In the genomic region with DNA sequence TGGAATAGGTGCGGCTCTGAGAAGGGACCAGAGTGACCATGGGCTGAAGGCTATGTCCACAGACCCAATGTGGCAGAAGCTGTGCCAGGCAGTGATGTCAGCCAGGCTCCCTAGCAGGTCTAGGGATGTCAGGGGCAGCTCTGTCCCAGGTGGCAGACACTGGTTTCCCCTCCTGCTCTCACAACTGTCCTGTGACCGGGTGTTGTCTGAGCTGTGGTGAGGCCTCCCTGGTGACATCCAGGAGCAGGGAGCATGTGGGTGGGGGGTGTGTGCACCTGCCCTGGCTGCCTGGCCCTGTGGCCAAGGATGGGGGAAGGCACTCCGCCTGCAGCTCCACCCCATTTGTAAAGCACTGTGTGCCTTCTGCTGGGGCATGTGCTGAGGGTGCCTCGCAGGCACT, we compare ENCODE assay signal across 6 cellular contexts.
A peak's percentile ranks its signal among the peaks of the same experiment; 100 is the strongest.
DNase-seq lines count a peak whose midpoint lies in the region; ATAC-seq, FAIRE-seq and TF ChIP-seq lines count a peak whose summit lies in the region.
"Not testable (repeated sequence)": the region's sequence is repeated elsewhere in the genome, so short reads cannot be mapped to it uniquely, and the experiment has no call there.

No MANE protein-coding gene starts in this region.

- H3K36me3 Mint-ChIP-seq in Caco-2 (ENCODE audit: insufficient read depth, unreplicated experiment); natural killer cell treated with Interleukin-12 subunit alpha and Interleukin-12 subunit beta and Interleukin-15 and Interleukin-18, amount 100 ng/mL, for 72 hours: not testable (repeated sequence)

- FAIRE-seq in bronchial epithelial cell (lab: Jason Lieb, UNC), result peak; percentile 93

- peak; percentile 17 to 22 for ATAC-seq in natural killer cell treated with Interleukin-12 subunit alpha and Interleukin-12 subunit beta and Interleukin-15 and Interleukin-18, amount 100 ng/mL, for 72 hours
- ATAC-seq in stimulated activated naive CD8-positive, alpha-beta T cell treated with anti-CD3 and anti-CD28 coated beads, Interleukin-15, Interleukin-2, amounts not matched to agents 100 U/mL and 50 U/mL, for 24 hours, result peak; percentile 8

- 81% methylated on average over 4 of the region's 4 CpGs for WGBS in hepatocyte (ENCODE audit: low lambda C conversion rate, missing lambda C conversion rate)

- not testable (repeated sequence) for H3K36me3 ChIP-seq in Caco-2 (ENCODE audit: control insufficient read depth, insufficient read depth, low read length); bronchial epithelial cell (ENCODE audit: control insufficient read depth, insufficient read depth, low read length); hepatocyte (replicated peaks; ENCODE audit: insufficient read depth, low read depth)

- not testable (repeated sequence) for BruUV-seq in Caco-2 (replicated peaks; lab: Mats Ljungman, UMichigan)

- not testable (repeated sequence) for H3K9me2 ChIP-seq in hepatocyte (replicated peaks; ENCODE audit: insufficient read depth)

- not testable (repeated sequence) for H3K4me3 Mint-ChIP-seq in Caco-2 (ENCODE audit: unreplicated experiment); natural killer cell treated with Interleukin-12 subunit alpha and Interleukin-12 subunit beta and Interleukin-15 and Interleukin-18, amount 100 ng/mL, for 72 hours

- peaks cover 14% of the 10 kb centered on the region for H3K4me1 Mint-ChIP-seq in Caco-2 (ENCODE audit: low read depth, unreplicated experiment)
- H3K4me1 Mint-ChIP-seq in natural killer cell treated with Interleukin-12 subunit alpha and Interleukin-12 subunit beta and Interleukin-15 and Interleukin-18, amount 100 ng/mL, for 72 hours (ENCODE audit: low read depth in 2 of 2), result not testable (repeated sequence)

- H3K9me3 Mint-ChIP-seq in Caco-2 (ENCODE audit: unreplicated experiment); natural killer cell treated with Interleukin-12 subunit alpha and Interleukin-12 subunit beta and Interleukin-15 and Interleukin-18, amount 100 ng/mL, for 72 hours: not testable (repeated sequence)

- TF ChIP-seq CTCF in Caco-2 (IDR thresholded peaks at IDR 0.05; ENCODE audit: insufficient read depth in 1 of 2, low read depth in 1 of 2, low read length in 1 of 2, severe bottlenecking in 1 of 2, unreplicated experiment in 1 of 2); bronchial epithelial cell (IDR thresholded peaks at IDR 0.05; ENCODE audit: insufficient read depth, low read length, severe bottlenecking); hepatocyte (IDR thresholded peaks at IDR 0.05; ENCODE audit: poor library complexity): not testable (repeated sequence)

- H3K4me3 ChIP-seq in Caco-2 (ENCODE audit: low read depth, low read length); bronchial epithelial cell (ENCODE audit: low read depth, low read length); hepatocyte: not testable (repeated sequence)

- H3K27ac ChIP-seq in hepatocyte, result peak overlapping the region; percentile 43

- H3K4me2 ChIP-seq in hepatocyte, result not testable (repeated sequence)

- not testable (repeated sequence) for H3K27me3 Mint-ChIP-seq in Caco-2 (ENCODE audit: insufficient read depth, unreplicated experiment); natural killer cell treated with Interleukin-12 subunit alpha and Interleukin-12 subunit beta and Interleukin-15 and Interleukin-18, amount 100 ng/mL, for 72 hours

- not testable (repeated sequence) for H3K27me3 ChIP-seq in Caco-2 (replicated peaks; ENCODE audit: control insufficient read depth, insufficient read depth, low read length); bronchial epithelial cell (ENCODE audit: control insufficient read depth, insufficient read depth, low read length); hepatocyte

- intact Hi-C loops in Caco-2 (cut with micrococcal nuclease; ENCODE audit: unreplicated experiment), result not testable (repeated sequence)

- peak overlapping the region; percentile 57 for H3K27ac Mint-ChIP-seq in Caco-2 (ENCODE audit: unreplicated experiment)
- H3K27ac Mint-ChIP-seq in natural killer cell treated with Interleukin-12 subunit alpha and Interleukin-12 subunit beta and Interleukin-15 and Interleukin-18, amount 100 ng/mL, for 72 hours, result not testable (repeated sequence)

- DNase-seq in Caco-2; bronchial epithelial cell (ENCODE audit: low read depth); hepatocyte (ENCODE audit: low spot score); natural killer cell treated with Interleukin-12 subunit alpha and Interleukin-12 subunit beta and Interleukin-15 and Interleukin-18, amount 100 ng/mL, for 72 hours (ENCODE audit: low spot score); stimulated activated naive CD8-positive, alpha-beta T cell treated with anti-CD3 and anti-CD28 coated beads, Interleukin-15, Interleukin-2, amounts not matched to agents 100 U/mL and 50 U/mL, for 24 hours: not testable (repeated sequence)
- DNase-seq in NAMALWA (ENCODE audit: low spot score), result peak; percentile 28

- not testable (repeated sequence) for H4K20me1 ChIP-seq in hepatocyte (ENCODE audit: insufficient read depth, poor library complexity, severe bottlenecking)

- H3K9me3 ChIP-seq in Caco-2; hepatocyte (ENCODE audit: low read depth): not testable (repeated sequence)

- not testable (repeated sequence) for H2AFZ ChIP-seq in hepatocyte

- H3K4me1 ChIP-seq in Caco-2, result peaks cover 16% of the 10 kb centered on the region
- not testable (repeated sequence) for H3K4me1 ChIP-seq in hepatocyte (ENCODE audit: insufficient read depth)

- POLR2A ChIA-PET in Caco-2 (lab: Charles Lee), result not testable (repeated sequence)

- not testable (repeated sequence) for H3K79me2 ChIP-seq in hepatocyte

- CTCF ChIA-PET in Caco-2 (lab: Charles Lee), result not testable (repeated sequence)
